16 cellular contexts compared by ENCODE assay signal in the genomic region with DNA sequence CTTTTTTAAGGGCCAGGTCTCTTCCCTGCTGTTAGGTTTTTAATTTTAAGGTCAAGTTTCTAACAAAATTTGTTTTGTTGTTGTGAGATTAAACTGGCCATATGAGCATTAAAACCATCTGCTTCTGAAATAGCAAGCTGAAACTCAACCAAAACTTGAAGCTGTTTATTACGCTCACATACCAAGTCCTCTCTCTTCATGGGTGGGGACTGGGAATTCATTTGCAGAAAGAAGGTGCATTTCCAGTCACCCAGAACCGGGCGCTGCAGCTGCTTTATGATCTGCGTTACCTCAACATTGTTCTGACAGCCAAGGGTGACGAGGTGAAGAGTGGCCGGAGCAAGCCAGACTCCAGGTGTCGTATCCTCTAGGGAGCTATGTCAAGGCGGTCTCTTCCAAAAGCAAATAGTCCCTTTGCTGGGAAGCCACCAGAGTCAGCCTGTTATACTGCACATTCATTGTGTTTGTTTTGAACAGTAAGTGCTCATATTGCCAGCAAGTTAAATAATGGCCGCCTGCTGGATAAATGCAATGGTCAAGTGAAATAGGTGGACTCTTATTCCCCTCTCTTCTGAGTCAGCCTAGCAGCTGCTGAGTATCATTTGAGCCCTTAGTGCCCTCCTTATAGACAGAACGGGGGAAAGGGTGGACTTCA. TPM values are rescaled to one million over a fixed set of nuclear protein-coding genes. Genes with fewer than 3 reads are reported as not detected.
DNase-seq lines count a peak whose midpoint lies in the region; ATAC-seq and TF ChIP-seq lines count a peak whose summit lies in the region.
"Had no signal": no experiment of that assay in that cellular context is flagged by ENCODE, and none has a peak within 500 bp of the region (broad histone marks: within the 10 kb centered on the region; RNA-seq: fewer than 3 reads in every experiment).

No MANE protein-coding gene starts in this region.

- H3K4me1 Mint-ChIP-seq in immature natural killer cell: peaks cover 23 to 29% of the 10 kb centered on the region in 2 donors
- no peaks in the 10 kb centered on the region for H3K4me1 Mint-ChIP-seq in mesothelial cell of epicardium
- peaks cover 7% of the 10 kb centered on the region for H3K4me1 Mint-ChIP-seq in endothelial cell (ENCODE audit: unreplicated experiment)

- no peak for TF ChIP-seq CTCF in mesothelial cell of epicardium (IDR thresholded peaks at IDR 0.05; ENCODE audit: unreplicated experiment)
- no peak for TF ChIP-seq CTCF in endothelial cell (IDR thresholded peaks at IDR 0.05; ENCODE audit: unreplicated experiment)

- H3K4me3 Mint-ChIP-seq in immature natural killer cell: no peak overlapping the region
- no peak overlapping the region for H3K4me3 Mint-ChIP-seq in mesothelial cell of epicardium
- no peak overlapping the region for H3K4me3 Mint-ChIP-seq in endothelial cell (ENCODE audit: unreplicated experiment)

- ATAC-seq in GM21619 (IDR thresholded peaks at IDR 0.05; ENCODE audit: unreplicated experiment): no peak

- H3K9me3 Mint-ChIP-seq in immature natural killer cell: no peaks in the 10 kb centered on the region
- no peaks in the 10 kb centered on the region for H3K9me3 Mint-ChIP-seq in mesothelial cell of epicardium
- H3K9me3 Mint-ChIP-seq in endothelial cell (ENCODE audit: unreplicated experiment): no peaks in the 10 kb centered on the region

- H3K27ac Mint-ChIP-seq in immature natural killer cell: peak overlapping the region in 4 of 6 donors; percentile 29 to 46 (median 32)
- no peak overlapping the region for H3K27ac Mint-ChIP-seq in mesothelial cell of epicardium
- no peak overlapping the region for H3K27ac Mint-ChIP-seq in endothelial cell (ENCODE audit: unreplicated experiment)

- H3K27me3 Mint-ChIP-seq in immature natural killer cell (ENCODE audit: low read depth in 3 of 3) (peaks cover 0 to 2% (median 0%) of the 10 kb centered on the region in 3 donors), mesothelial cell of epicardium (ENCODE audit: low read depth) (no peaks in the 10 kb centered on the region), endothelial cell (ENCODE audit: unreplicated experiment) (no peaks in the 10 kb centered on the region)
- H3K27me3 Mint-ChIP-seq: progenitor cell of endocrine pancreas had no signal

- peaks cover 12 to 45% (median 32%) of the 10 kb centered on the region in 3 donors for H3K36me3 Mint-ChIP-seq in immature natural killer cell
- peaks cover 56% of the 10 kb centered on the region for H3K36me3 Mint-ChIP-seq in mesothelial cell of epicardium
- peaks cover 32% of the 10 kb centered on the region for H3K36me3 Mint-ChIP-seq in endothelial cell (ENCODE audit: low read depth, unreplicated experiment)

- DNase-seq in DMS153 (lab: John Stamatoyannopoulos, UW) (peak; percentile 96), NCI-H1092 (lab: John Stamatoyannopoulos, UW) (peak; percentile 81), NCI-H510A treated with DMSO at 0.1 percent for 48 hours (lab: John Stamatoyannopoulos, UW) (peak; percentile 95), immature natural killer cell (no peak), mesothelial cell of epicardium (ENCODE audit: low spot score in 2 of 2, unreplicated experiment in 2 of 2) (no peak), LoVo (ENCODE audit: low spot score) (no peak), endothelial cell (ENCODE audit: low spot score) (no peak)
- DNase-seq: activated naive CD4-positive, alpha-beta T cell; EL; HCEC 1CT; IMR-90; OCI-M1 had no signal

RNA-seq across cellular contexts. Expression of a gene that starts 12.6 kb away (rescaled TPM):
- 10 to 100 TPM in 2 of 3 donors, 1 to 10 TPM in 1; 9.6 to 33.6 (median 17.2) TPM for polyA plus RNA-seq in immature natural killer cell
- 44.0 to 50.4 TPM (median 47.6 TPM) in 3 replicates for total RNA-seq in mesothelial cell of epicardium
- 27.8 TPM for total RNA-seq in endothelial cell (ENCODE audit: unreplicated experiment)

RNA-seq across cellular contexts. Expression of a gene that starts 40.6 kb away (rescaled TPM):
- polyA plus RNA-seq in immature natural killer cell: not detected
- total RNA-seq in mesothelial cell of epicardium (0.16 to 0.18 TPM (median 0.18 TPM) in 3 replicates), endothelial cell (ENCODE audit: unreplicated experiment) (0.26 TPM)
- total RNA-seq: IMR-90 had no signal

RNA-seq across cellular contexts. Expression of a gene that starts 56.2 kb away (rescaled TPM):
- polyA plus RNA-seq in immature natural killer cell: not detected
- total RNA-seq in mesothelial cell of epicardium: 0.40 TPM in 1 of 3 replicates, not detected in the others
- not detected for total RNA-seq in endothelial cell (ENCODE audit: unreplicated experiment)
- total RNA-seq: activated CD8-positive, alpha-beta memory T cell treated with anti-CD3 and anti-CD28 coated beads for 36 hours; hepatocyte; IMR-90; progenitor cell of endocrine pancreas had no signal
- polyA plus RNA-seq: hepatocyte, IMR-90 had no signal

Comparison
In these comparisons a context has a peak if more than half of its experiments do, and no peak if none do; other contexts are left out.
1. DNase-seq: peak in DMS153 (single experiment), NCI-H1092 (single experiment) and NCI-H510A treated with DMSO at 0.1 percent for 48 hours (single experiment); none in immature natural killer cell (0 of 3), mesothelial cell of epicardium (0 of 2), LoVo (single experiment) and endothelial cell (single experiment).
2. H3K27ac Mint-ChIP-seq: peak in immature natural killer cell (4 of 6); none in mesothelial cell of epicardium (single experiment) and endothelial cell (single experiment).